ENCODE assay signal across 11 cellular contexts in genomic region chr18:63410792-63411191, GRCh38. TPM values are rescaled to one million over a fixed set of nuclear protein-coding genes. Genes with fewer than 3 reads are reported as not detected.
DNase-seq lines count a peak whose midpoint lies in the region; ATAC-seq and TF ChIP-seq lines count a peak whose summit lies in the region.
"Had no signal": no experiment of that assay in that cellular context is flagged by ENCODE, and none has a peak within 500 bp of the region (broad histone marks: within the 10 kb centered on the region; RNA-seq: fewer than 3 reads in every experiment).

No MANE protein-coding gene starts in this region.

- CTCF ChIA-PET in activated CD4-positive, alpha-beta T cell treated with anti-CD3 and anti-CD28 coated beads, Interleukin-2, amount 10 ng/mL, durations not matched to agents 7 days and 5 days (lab: Charles Lee): interaction anchor here (0.6 to 1.3 kb wide), 5 partner anchors 12 to 710 kb away, joined by 3 to 8 read pairs (median 4); no protein-coding TSS in a partner anchor
- CTCF ChIA-PET in SK-N-SH (lab: Yijun Ruan, JAX): interaction anchor here (1.4 kb wide), 1 partner anchor 26 kb away, joined by 3 read pairs; no protein-coding TSS in a partner anchor
- CTCF ChIA-PET in WTC11 (lab: Charles Lee): no interaction called here

- TF ChIP-seq RAD21 in SK-N-SH (IDR thresholded peaks at IDR 0.05; ENCODE audit: low read length): no peak

- H3F3A ChIP-seq in SK-N-SH (replicated peaks; ENCODE audit: insufficient read depth): peaks cover 14% of the 10 kb centered on the region

- no peak overlapping the region for H3K4me3 Mint-ChIP-seq in activated CD4-positive, alpha-beta T cell treated with anti-CD3 and anti-CD28 coated beads, Interleukin-2, amount 10 ng/mL, durations not matched to agents 7 days and 5 days
- H3K4me3 Mint-ChIP-seq in WTC11: no peak overlapping the region

- peaks cover 71 to 77% of the 10 kb centered on the region in 2 experiments for H3K36me3 ChIP-seq in SK-N-SH (replicated peaks in 1 of 2; ENCODE audit: control insufficient read depth in 1 of 2, insufficient read depth in 2 of 2, low read length in 1 of 2)

- H3K27ac ChIP-seq in SK-N-SH (ENCODE audit: low read depth in 2 of 2, low read length in 1 of 2): peak overlapping the region in 1 of 2 experiments; percentile 61; a peak in 2 of 4 replicates

- TF ChIP-seq EP300 in SK-N-SH (IDR thresholded peaks at IDR 0.05; ENCODE audit: borderline replicate concordance in 1 of 2, low read depth in 1 of 2, low read length in 1 of 2): no peak; a peak in 1 of 4 replicates

- peaks cover 82% of the 10 kb centered on the region; the same call in 1 of the 2 replicates for H3K79me2 ChIP-seq in SK-N-SH (ENCODE audit: insufficient read depth)

- no peak overlapping the region for H2AFZ ChIP-seq in SK-N-SH (ENCODE audit: low read depth)

- POLR2A ChIA-PET in activated CD4-positive, alpha-beta T cell treated with anti-CD3 and anti-CD28 coated beads, Interleukin-2, amount 10 ng/mL, durations not matched to agents 7 days and 5 days (lab: Charles Lee): interaction anchor here (0.5 kb wide), 1 partner anchor 11 kb away, joined by 5 read pairs; the partner anchor contains the start of gene VPS4B
- POLR2A ChIA-PET in SK-N-SH (lab: Yijun Ruan, JAX) (interaction anchor here (1.7 kb wide), 1 partner anchor 11 kb away, joined by 6 read pairs; the partner anchor contains the start of gene VPS4B), WTC11 (lab: Charles Lee) (interaction anchor here (0.7 kb wide), 1 partner anchor 18 kb away, joined by 3 read pairs; no protein-coding TSS in a partner anchor)

- H3K4me3 ChIP-seq in SK-N-SH (ENCODE audit: low read depth in 2 of 2, low read length in 1 of 2): no peak overlapping the region
- H3K4me3 ChIP-seq in epithelial cell of esophagus (ENCODE audit: low read length): no peak overlapping the region

- WGBS in SK-N-SH (ENCODE audit: low lambda C conversion rate): 57% methylated on average over 4 of the region's 4 CpGs

- H3K9ac ChIP-seq in SK-N-SH: no peak overlapping the region

- no peaks in the 10 kb centered on the region for H3K9me3 ChIP-seq in SK-N-SH

- no peaks in the 10 kb centered on the region for H3K9me2 ChIP-seq in SK-N-SH

- TF ChIP-seq CTCF in SK-N-SH (IDR thresholded peaks at IDR 0.05) (no peak), epithelial cell of esophagus (IDR thresholded peaks at IDR 0.05; ENCODE audit: insufficient read depth, low read depth, low read length, missing control alignments) (no peak), WTC11 (IDR thresholded peaks at IDR 0.05) (no peak)

- H3K9me3 Mint-ChIP-seq in activated CD4-positive, alpha-beta T cell treated with anti-CD3 and anti-CD28 coated beads, Interleukin-2, amount 10 ng/mL, durations not matched to agents 7 days and 5 days: no peaks in the 10 kb centered on the region
- no peaks in the 10 kb centered on the region for H3K9me3 Mint-ChIP-seq in WTC11

- H3K4me1 Mint-ChIP-seq in activated CD4-positive, alpha-beta T cell treated with anti-CD3 and anti-CD28 coated beads, Interleukin-2, amount 10 ng/mL, durations not matched to agents 7 days and 5 days: peaks cover 64% of the 10 kb centered on the region
- H3K4me1 Mint-ChIP-seq in WTC11: no peaks in the 10 kb centered on the region

- H3K27ac Mint-ChIP-seq in activated CD4-positive, alpha-beta T cell treated with anti-CD3 and anti-CD28 coated beads, Interleukin-2, amount 10 ng/mL, durations not matched to agents 7 days and 5 days: peak overlapping the region; percentile 41
- H3K27ac Mint-ChIP-seq in WTC11: no peak overlapping the region

- H3K27me3 ChIP-seq in SK-N-SH (ENCODE audit: insufficient read depth): no peaks in the 10 kb centered on the region

- no peaks in the 10 kb centered on the region for H3K27me3 Mint-ChIP-seq in activated CD4-positive, alpha-beta T cell treated with anti-CD3 and anti-CD28 coated beads, Interleukin-2, amount 10 ng/mL, durations not matched to agents 7 days and 5 days
- no peaks in the 10 kb centered on the region for H3K27me3 Mint-ChIP-seq in WTC11 (ENCODE audit: low read depth)

- H4K20me1 ChIP-seq in SK-N-SH (ENCODE audit: insufficient read depth): peaks cover 4% of the 10 kb centered on the region; the same call in 1 of the 2 replicates

- H3K4me1 ChIP-seq in SK-N-SH (ENCODE audit: control insufficient read depth in 1 of 2, insufficient read depth in 2 of 2, low read depth in 1 of 2, low read length in 1 of 2): peaks cover 0 to 8% of the 10 kb centered on the region in 2 experiments; a peak in 3 of 4 replicates

- H3K4me2 ChIP-seq in SK-N-SH: no peak overlapping the region

- H3K36me3 Mint-ChIP-seq in activated CD4-positive, alpha-beta T cell treated with anti-CD3 and anti-CD28 coated beads, Interleukin-2, amount 10 ng/mL, durations not matched to agents 7 days and 5 days (ENCODE audit: low read depth): peaks cover 69% of the 10 kb centered on the region
- peaks cover 58% of the 10 kb centered on the region for H3K36me3 Mint-ChIP-seq in WTC11

- ATAC-seq in stimulated activated naive CD8-positive, alpha-beta T cell treated with anti-CD3 and anti-CD28 coated beads, Interleukin-15, Interleukin-2, amounts not matched to agents 100 U/mL and 50 U/mL, for 24 hours: peak; percentile 84
- no peak for ATAC-seq in WTC11

- DNase-seq in activated CD4-positive, alpha-beta T cell treated with anti-CD3 and anti-CD28 coated beads, Interleukin-2, amount 10 ng/mL, durations not matched to agents 7 days and 5 days: no peak
- DNase-seq in activated CD4-positive, alpha-beta T cell treated with anti-CD3 and anti-CD28 coated beads, Interleukin-2, amount 50 U/mL, for 1 hour: no peak
- DNase-seq in SK-N-SH (no peak), epithelial cell of esophagus (ENCODE audit: low read depth) (peak; percentile 69), middle frontal gyrus (ENCODE audit: extremely low spot score, low spot score) (no peak), WTC11 (ENCODE audit: low spot score) (no peak)
- no peak for DNase-seq in stimulated activated naive CD8-positive, alpha-beta T cell treated with anti-CD3 and anti-CD28 coated beads, Interleukin-15, Interleukin-2, amounts not matched to agents 100 U/mL and 50 U/mL, for 24 hours
- no peak for DNase-seq in activated CD4-positive, CD25-positive, alpha-beta regulatory T cell (lab: John Stamatoyannopoulos, UW)
- DNase-seq: activated CD4-positive, alpha-beta T cell treated with anti-CD3 and anti-CD28 coated beads, Interleukin-2, amount 50 U/mL, for 48 hours; islet precursor cell; NCI-H1417 had no signal

TF ChIP-seq in SK-N-SH, 30 proteins besides CTCF, POLR2A, EP300 and RAD21 (continues in another document):
- 0 out of 2 replicates have a peak, but pooled peaks have one; percentile 24 for TF ChIP-seq NFIC (IDR thresholded peaks at IDR 0.05; ENCODE audit: borderline replicate concordance)

TF ChIP-seq in WTC11, 78 proteins besides CTCF, POLR2A, EP300 and RAD21 (continues in another document):
- TF ChIP-seq NR3C1 (CRISPR knock-in tag; conservative IDR thresholded peaks at IDR 0.05; ENCODE audit: low read depth): no peak
- TF ChIP-seq E2F1 (CRISPR knock-in tag; IDR thresholded peaks at IDR 0.05): no peak
- TF ChIP-seq FOXP1 (CRISPR knock-in tag; IDR thresholded peaks at IDR 0.05; ENCODE audit: borderline replicate concordance): no peak
- TF ChIP-seq NFE2L1 (CRISPR knock-in tag; IDR thresholded peaks at IDR 0.05): no peak
- TF ChIP-seq, protein P1, sequence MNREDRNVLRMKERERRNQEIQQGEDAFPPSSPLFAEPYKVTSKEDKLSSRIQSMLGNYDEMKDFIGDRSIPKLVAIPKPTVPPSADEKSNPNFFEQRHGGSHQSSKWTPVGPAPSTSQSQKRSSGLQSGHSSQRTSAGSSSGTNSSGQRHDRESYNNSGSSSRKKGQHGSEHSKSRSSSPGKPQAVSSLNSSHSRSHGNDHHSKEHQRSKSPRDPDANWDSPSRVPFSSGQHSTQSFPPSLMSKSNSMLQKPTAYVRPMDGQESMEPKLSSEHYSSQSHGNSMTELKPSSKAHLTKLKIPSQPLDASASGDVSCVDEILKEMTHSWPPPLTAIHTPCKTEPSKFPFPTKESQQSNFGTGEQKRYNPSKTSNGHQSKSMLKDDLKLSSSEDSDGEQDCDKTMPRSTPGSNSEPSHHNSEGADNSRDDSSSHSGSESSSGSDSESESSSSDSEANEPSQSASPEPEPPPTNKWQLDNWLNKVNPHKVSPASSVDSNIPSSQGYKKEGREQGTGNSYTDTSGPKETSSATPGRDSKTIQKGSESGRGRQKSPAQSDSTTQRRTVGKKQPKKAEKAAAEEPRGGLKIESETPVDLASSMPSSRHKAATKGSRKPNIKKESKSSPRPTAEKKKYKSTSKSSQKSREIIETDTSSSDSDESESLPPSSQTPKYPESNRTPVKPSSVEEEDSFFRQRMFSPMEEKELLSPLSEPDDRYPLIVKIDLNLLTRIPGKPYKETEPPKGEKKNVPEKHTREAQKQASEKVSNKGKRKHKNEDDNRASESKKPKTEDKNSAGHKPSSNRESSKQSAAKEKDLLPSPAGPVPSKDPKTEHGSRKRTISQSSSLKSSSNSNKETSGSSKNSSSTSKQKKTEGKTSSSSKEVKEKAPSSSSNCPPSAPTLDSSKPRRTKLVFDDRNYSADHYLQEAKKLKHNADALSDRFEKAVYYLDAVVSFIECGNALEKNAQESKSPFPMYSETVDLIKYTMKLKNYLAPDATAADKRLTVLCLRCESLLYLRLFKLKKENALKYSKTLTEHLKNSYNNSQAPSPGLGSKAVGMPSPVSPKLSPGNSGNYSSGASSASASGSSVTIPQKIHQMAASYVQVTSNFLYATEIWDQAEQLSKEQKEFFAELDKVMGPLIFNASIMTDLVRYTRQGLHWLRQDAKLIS (CRISPR knock-in tag; IDR thresholded peaks at IDR 0.05; ENCODE audit: borderline replicate concordance): no peak

RNA-seq across cellular contexts. Expression of gene VPS4B, which starts 11.5 kb away (rescaled TPM):
- total RNA-seq in activated CD4-positive, alpha-beta T cell treated with anti-CD3 and anti-CD28 coated beads, Interleukin-2, amount 10 ng/mL, durations not matched to agents 7 days and 5 days: 10 to 100 TPM; 69.9 to 84.7 TPM
- polyA plus RNA-seq in SK-N-SH (2012; rRNA removed): 15.0 and 18.0 TPM in 2 replicates
- polyA plus RNA-seq in SK-N-SH (2012; cell fraction: cytosol; rRNA removed): 20.8 and 23.5 TPM in 2 replicates
- polyA plus RNA-seq in SK-N-SH (2012; cell fraction: nucleus; rRNA removed): 8.2 and 13.0 TPM in 2 replicates
- 37.8 to 44.1 TPM (median 42.8 TPM) in 3 replicates for total RNA-seq in WTC11 (2021)

RNA-seq across cellular contexts. Expression of gene KDSR, which starts 43.8 kb away (rescaled TPM):
- 10 to 100 TPM; 56.1 to 56.6 TPM for total RNA-seq in activated CD4-positive, alpha-beta T cell treated with anti-CD3 and anti-CD28 coated beads, Interleukin-2, amount 10 ng/mL, durations not matched to agents 7 days and 5 days
- 21.2 and 22.3 TPM in 2 replicates for polyA plus RNA-seq in SK-N-SH (2012; rRNA removed)
- polyA plus RNA-seq in SK-N-SH (2012; cell fraction: cytosol; rRNA removed): 32.1 and 34.6 TPM in 2 replicates
- polyA plus RNA-seq in SK-N-SH (2012; cell fraction: nucleus; rRNA removed): 18.6 and 21.6 TPM in 2 replicates
- total RNA-seq in WTC11 (2021): 48.4 to 51.8 TPM (median 49.5 TPM) in 3 replicates
